In genomic region chr17:18191071-18191667, GRCh38 we compare ENCODE assay signal across 12 cellular contexts. TPM values are rescaled to one million over a fixed set of nuclear protein-coding genes. Genes with fewer than 3 reads are reported as not detected.
A peak's percentile ranks its signal among the peaks of the same experiment; 100 is the strongest.
DNase-seq lines count a peak whose midpoint lies in the region; ATAC-seq and TF ChIP-seq lines count a peak whose summit lies in the region.
"Had no signal": no experiment of that assay in that cellular context is flagged by ENCODE, and none has a peak within 500 bp of the region (broad histone marks: within the 10 kb centered on the region; RNA-seq: fewer than 3 reads in every experiment).

No MANE protein-coding gene starts in this region.

- no peak for TF ChIP-seq CTCF in activated CD8-positive, alpha-beta T cell treated with anti-CD3 and anti-CD28 coated beads for 36 hours (IDR thresholded peaks at IDR 0.05)
- TF ChIP-seq CTCF in esophagus muscularis mucosa (IDR thresholded peaks at IDR 0.05) = no peak
- TF ChIP-seq CTCF in type B pancreatic cell (conservative IDR thresholded peaks at IDR 0.05) = no peak

- H3K9me3 Mint-ChIP-seq in activated CD8-positive, alpha-beta T cell treated with anti-CD3 and anti-CD28 coated beads, Interleukin-2, amount 10 ng/mL, durations not matched to agents 7 days and 5 days (ENCODE audit: insufficient read depth) = no peaks in the 10 kb centered on the region
- no peaks in the 10 kb centered on the region for H3K9me3 Mint-ChIP-seq in activated CD8-positive, alpha-beta T cell treated with anti-CD3 and anti-CD28 coated beads for 36 hours
- no peaks in the 10 kb centered on the region for H3K9me3 Mint-ChIP-seq in type B pancreatic cell
- H3K9me3 Mint-ChIP-seq: stimulated activated naive CD8-positive, alpha-beta T cell treated with anti-CD3 and anti-CD28 coated beads, Interleukin-15, Interleukin-2, amounts not matched to agents 100 ng/mL and 50 ng/mL, for 24 hours; T-helper 2 cell treated with Interferon-gamma antibody and Interleukin-4, amounts not matched to agents 5 μg/mL and 100 μg/mL, for 36 hours had no signal

- no peak for DNase-seq in activated CD8-positive, alpha-beta T cell treated with anti-CD3 and anti-CD28 coated beads, Interleukin-2, amount 10 ng/mL, durations not matched to agents 7 days and 5 days
- no peak for DNase-seq in activated CD8-positive, alpha-beta T cell treated with anti-CD3 and anti-CD28 coated beads for 36 hours
- DNase-seq in esophagus muscularis mucosa (ENCODE audit: extremely low spot score) (no peak), mucosa of gallbladder (ENCODE audit: low spot score) (peak; percentile 54), type B pancreatic cell (ENCODE audit: extremely low spot score, unreplicated experiment) (no peak), NCI-H510A (lab: John Stamatoyannopoulos, UW) (no peak)
- no peak for DNase-seq in activated CD4-positive, CD25-positive, alpha-beta regulatory T cell treated with anti-CD3 and anti-CD28 coated beads, Interleukin-2, amount 50 U/mL, for 72 hours
- no peak for DNase-seq in stimulated activated CD8-positive, alpha-beta memory T cell treated with anti-CD3 and anti-CD28 coated beads, Interleukin-4, amount 100 ng/mL, for 48 hours
- DNase-seq: activated gamma-delta T cell treated with Interleukin-2 at 50 U/mL for 16 hours, foreskin keratinocyte had no signal

- no peak overlapping the region for H3K4me3 Mint-ChIP-seq in activated CD8-positive, alpha-beta T cell treated with anti-CD3 and anti-CD28 coated beads, Interleukin-2, amount 10 ng/mL, durations not matched to agents 7 days and 5 days
- no peak overlapping the region for H3K4me3 Mint-ChIP-seq in activated CD8-positive, alpha-beta T cell treated with anti-CD3 and anti-CD28 coated beads for 36 hours
- peak overlapping the region; percentile 20 for H3K4me3 Mint-ChIP-seq in type B pancreatic cell
- H3K4me3 Mint-ChIP-seq: T-helper 2 cell treated with Interferon-gamma antibody and Interleukin-4, amounts not matched to agents 5 μg/mL and 100 μg/mL, for 36 hours had no signal

- H3K27me3 ChIP-seq in esophagus muscularis mucosa = no peaks in the 10 kb centered on the region
- H3K27me3 ChIP-seq: foreskin keratinocyte had no signal

- TF ChIP-seq EP300 in esophagus muscularis mucosa (IDR thresholded peaks at IDR 0.05) = no peak

- CTCF ChIA-PET in activated CD8-positive, alpha-beta T cell treated with anti-CD3 and anti-CD28 coated beads, Interleukin-2, amount 10 ng/mL, durations not matched to agents 7 days and 5 days (lab: Charles Lee) = interaction anchor here (1.2 to 3.5 kb wide), 3 partner anchors 11 to 27 kb away, joined by 3 to 12 read pairs (median 7); no protein-coding TSS in a partner anchor
- CTCF ChIA-PET in activated CD8-positive, alpha-beta T cell treated with anti-CD3 and anti-CD28 coated beads for 36 hours (lab: Charles Lee) = interaction anchor here (0.9 to 7.3 kb wide), 6 partner anchors 12 to 58 kb away, joined by 3 to 43 read pairs (median 6); no protein-coding TSS in a partner anchor

- H3K27ac Mint-ChIP-seq in activated CD8-positive, alpha-beta T cell treated with anti-CD3 and anti-CD28 coated beads, Interleukin-2, amount 10 ng/mL, durations not matched to agents 7 days and 5 days = peak overlapping the region; percentile 9
- no peak overlapping the region for H3K27ac Mint-ChIP-seq in activated CD8-positive, alpha-beta T cell treated with anti-CD3 and anti-CD28 coated beads for 36 hours
- peak overlapping the region; percentile 50 for H3K27ac Mint-ChIP-seq in type B pancreatic cell
- H3K27ac Mint-ChIP-seq: stimulated activated naive CD8-positive, alpha-beta T cell treated with anti-CD3 and anti-CD28 coated beads, Interleukin-15, Interleukin-2, amounts not matched to agents 100 ng/mL and 50 ng/mL, for 24 hours; T-helper 2 cell treated with Interferon-gamma antibody and Interleukin-4, amounts not matched to agents 5 μg/mL and 100 μg/mL, for 36 hours had no signal

- H3K36me3 ChIP-seq in esophagus muscularis mucosa = peaks cover 10 to 38% (median 24%) of the 10 kb centered on the region in 4 donors

- H3K4me1 ChIP-seq in esophagus muscularis mucosa = peaks cover 86 to 98% (median 93%) of the 10 kb centered on the region in 4 donors

- peak overlapping the region; percentile 11 to 42 (median 36) for H3K27ac ChIP-seq in esophagus muscularis mucosa (replicated peaks in 1 of 4)
- H3K27ac ChIP-seq: foreskin keratinocyte had no signal

- no peak for ATAC-seq in activated CD8-positive, alpha-beta T cell treated with anti-CD3 and anti-CD28 coated beads, Interleukin-2, amount 10 ng/mL, durations not matched to agents 7 days and 5 days
- no peak for ATAC-seq in activated CD8-positive, alpha-beta T cell treated with anti-CD3 and anti-CD28 coated beads for 36 hours

- H3K36me3 Mint-ChIP-seq in activated CD8-positive, alpha-beta T cell treated with anti-CD3 and anti-CD28 coated beads, Interleukin-2, amount 10 ng/mL, durations not matched to agents 7 days and 5 days (ENCODE audit: low read depth) = peaks cover 69% of the 10 kb centered on the region
- H3K36me3 Mint-ChIP-seq in activated CD8-positive, alpha-beta T cell treated with anti-CD3 and anti-CD28 coated beads for 36 hours (ENCODE audit: low read depth) = peaks cover 64% of the 10 kb centered on the region
- H3K36me3 Mint-ChIP-seq in type B pancreatic cell = peaks cover 35% of the 10 kb centered on the region

- no peaks in the 10 kb centered on the region for H3K9me3 ChIP-seq in esophagus muscularis mucosa

- intact Hi-C loops in activated CD8-positive, alpha-beta T cell treated with anti-CD3 and anti-CD28 coated beads for 36 hours (cut with micrococcal nuclease) = no loop called here
- intact Hi-C loops in esophagus muscularis mucosa (cut with DNase I) = no loop called here

- peak overlapping the region in 2 of 4 donors; percentile 4 to 16 for H3K4me3 ChIP-seq in esophagus muscularis mucosa

- no peaks in the 10 kb centered on the region for H3K27me3 Mint-ChIP-seq in activated CD8-positive, alpha-beta T cell treated with anti-CD3 and anti-CD28 coated beads, Interleukin-2, amount 10 ng/mL, durations not matched to agents 7 days and 5 days (ENCODE audit: low read depth)
- no peaks in the 10 kb centered on the region for H3K27me3 Mint-ChIP-seq in activated CD8-positive, alpha-beta T cell treated with anti-CD3 and anti-CD28 coated beads for 36 hours
- no peaks in the 10 kb centered on the region for H3K27me3 Mint-ChIP-seq in type B pancreatic cell
- H3K27me3 Mint-ChIP-seq: stimulated activated naive CD8-positive, alpha-beta T cell treated with anti-CD3 and anti-CD28 coated beads, Interleukin-15, Interleukin-2, amounts not matched to agents 100 ng/mL and 50 ng/mL, for 24 hours had no signal

- peaks cover 54% of the 10 kb centered on the region for H3K4me1 Mint-ChIP-seq in activated CD8-positive, alpha-beta T cell treated with anti-CD3 and anti-CD28 coated beads, Interleukin-2, amount 10 ng/mL, durations not matched to agents 7 days and 5 days (ENCODE audit: low read depth)
- H3K4me1 Mint-ChIP-seq in activated CD8-positive, alpha-beta T cell treated with anti-CD3 and anti-CD28 coated beads for 36 hours (ENCODE audit: low read depth) = peaks cover 74% of the 10 kb centered on the region
- peaks cover 43% of the 10 kb centered on the region for H3K4me1 Mint-ChIP-seq in type B pancreatic cell (ENCODE audit: unreplicated experiment)

- TF ChIP-seq POLR2A in esophagus muscularis mucosa (IDR thresholded peaks at IDR 0.05; ENCODE audit: low read depth) = no peak

- POLR2A ChIA-PET in activated CD8-positive, alpha-beta T cell treated with anti-CD3 and anti-CD28 coated beads, Interleukin-2, amount 10 ng/mL, durations not matched to agents 7 days and 5 days (lab: Charles Lee) = no interaction called here
- POLR2A ChIA-PET in activated CD8-positive, alpha-beta T cell treated with anti-CD3 and anti-CD28 coated beads for 36 hours (lab: Charles Lee) = no interaction called here

- WGBS in esophagus muscularis mucosa = 27% methylated on average over 3 of the region's 5 CpGs

RNA-seq across cellular contexts. Expression of gene ALKBH5, which starts 7.5 kb away (rescaled TPM):
- 100 to 1,000 TPM; 117 to 121 TPM for total RNA-seq in activated CD8-positive, alpha-beta T cell treated with anti-CD3 and anti-CD28 coated beads, Interleukin-2, amount 10 ng/mL, durations not matched to agents 7 days and 5 days
- 100 to 1,000 TPM; 213 to 217 TPM for total RNA-seq in activated CD8-positive, alpha-beta T cell treated with anti-CD3 and anti-CD28 coated beads for 36 hours
- 100 to 1,000 TPM; 120 to 197 (median 151) TPM for total RNA-seq in esophagus muscularis mucosa
- 123 TPM for total RNA-seq in mucosa of gallbladder
- total RNA-seq in type B pancreatic cell (ENCODE audit: low replicate concordance) = 79.8 and 88.8 TPM in 2 replicates

RNA-seq across cellular contexts. Expression of gene LLGL1, which starts 34.3 kb away (rescaled TPM):
- total RNA-seq in activated CD8-positive, alpha-beta T cell treated with anti-CD3 and anti-CD28 coated beads, Interleukin-2, amount 10 ng/mL, durations not matched to agents 7 days and 5 days = 10 to 100 TPM; 27.1 to 27.3 TPM
- 10 to 100 TPM; 15.1 to 17.6 TPM for total RNA-seq in activated CD8-positive, alpha-beta T cell treated with anti-CD3 and anti-CD28 coated beads for 36 hours
- total RNA-seq in esophagus muscularis mucosa (10 to 100 TPM; 17.6 to 35.1 (median 26.2) TPM), mucosa of gallbladder (19.6 TPM), type B pancreatic cell (ENCODE audit: low replicate concordance) (35.1 and 61.2 TPM in 2 replicates)
